In the genomic region with DNA sequence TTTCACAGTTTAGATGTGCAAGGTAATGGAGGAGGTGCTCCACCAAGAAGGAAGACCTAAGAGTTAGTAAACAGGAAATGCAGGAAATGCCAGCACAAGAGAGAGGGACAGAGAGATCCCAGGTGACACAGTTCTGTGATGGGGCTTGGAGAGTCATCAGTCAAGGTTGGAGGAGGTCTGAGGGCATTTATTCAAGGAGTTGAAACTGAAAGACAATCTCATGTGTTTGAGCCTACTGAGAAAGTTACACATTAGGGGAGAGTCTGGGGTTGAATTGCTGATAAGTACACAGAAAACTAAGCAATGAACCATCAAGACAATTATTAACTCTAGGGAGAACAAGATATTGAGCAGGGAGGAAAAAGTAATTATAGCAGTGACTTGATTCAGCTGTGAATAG, we compare ENCODE assay signal across 12 cellular contexts.
DNase-seq lines count a peak whose midpoint lies in the region; ATAC-seq and TF ChIP-seq lines count a peak whose summit lies in the region.
"Had no signal": no experiment of that assay in that cellular context is flagged by ENCODE, and none has a peak within 500 bp of the region (broad histone marks: within the 10 kb centered on the region; RNA-seq: fewer than 3 reads in every experiment).

No MANE protein-coding gene starts in this region.

- no peaks in the 10 kb centered on the region for H3K27me3 ChIP-seq in GM23338 (ENCODE audit: insufficient read depth)
- H3K27me3 ChIP-seq: gastroesophageal sphincter, neutrophil had no signal

- H3K4me3 ChIP-seq in GM23338: no peak overlapping the region
- H3K4me3 ChIP-seq: gastroesophageal sphincter, GM23248 had no signal

- peaks cover 8% of the 10 kb centered on the region; the same call in 1 of the 2 replicates for H3K36me3 ChIP-seq in GM23338 (ENCODE audit: insufficient read depth)

- H4K20me1 ChIP-seq in GM23338 (replicated peaks; ENCODE audit: insufficient read depth): no peaks in the 10 kb centered on the region

- H2AFZ ChIP-seq in GM23338: no peak overlapping the region
- H2AFZ ChIP-seq: GM23248 had no signal

- H3K9me2 ChIP-seq in GM23338 (ENCODE audit: insufficient read depth): no peaks in the 10 kb centered on the region

- no peaks in the 10 kb centered on the region for H3K9me3 Mint-ChIP-seq in activated T-cell treated with anti-CD3 and anti-CD28 coated beads, Interleukin-2, amount 50 U/mL, for 72 hours
- H3K9me3 Mint-ChIP-seq in GM23338: peaks cover 11% of the 10 kb centered on the region; the same call in 2 of the 3 replicates
- no peaks in the 10 kb centered on the region for H3K9me3 Mint-ChIP-seq in stimulated activated memory B cell treated with anti-CD40 and anti-IgM and Interleukin-4, amounts not matched to agents 10 μg/mL and 1 μg/mL and 100 μg/mL, for 72 hours

- DNase-seq in activated T-cell treated with anti-CD3 and anti-CD28 coated beads, Interleukin-2, amount 50 U/mL, for 72 hours: no peak
- no peak for DNase-seq in activated T-cell treated with anti-CD3 and anti-CD28 coated beads, Interleukin-2, amount 50 U/mL, for 48 hours
- DNase-seq in GM23338 (ENCODE audit: low spot score) (peak; percentile 23), HT-29 (ENCODE audit: low spot score) (peak; percentile 22), renal cortical epithelial cell (ENCODE audit: low read depth) (peak; percentile 84), glomerular visceral epithelial cell (ENCODE audit: extremely low spot score) (no peak), NCI-H2196 treated with DMSO at 0.1 percent for 48 hours (lab: John Stamatoyannopoulos, UW; ENCODE audit: unreplicated experiment) (no peak)
- DNase-seq: anterior cingulate cortex, GM23248 had no signal

- H3F3A ChIP-seq in GM23338 (replicated peaks; ENCODE audit: low read depth): no peaks in the 10 kb centered on the region

- no peak for TF ChIP-seq CTCF in GM23338 (conservative IDR thresholded peaks at IDR 0.05; ENCODE audit: low read depth in 2 of 2)

- H3K27me3 Mint-ChIP-seq in activated T-cell treated with anti-CD3 and anti-CD28 coated beads, Interleukin-2, amount 50 U/mL, for 72 hours (ENCODE audit: low read depth): no peaks in the 10 kb centered on the region
- H3K27me3 Mint-ChIP-seq in GM23338 (ENCODE audit: insufficient read depth, low read depth, poor library complexity): peaks cover 5% of the 10 kb centered on the region
- H3K27me3 Mint-ChIP-seq in stimulated activated memory B cell treated with anti-CD40 and anti-IgM and Interleukin-4, amounts not matched to agents 10 μg/mL and 1 μg/mL and 100 μg/mL, for 72 hours: no peaks in the 10 kb centered on the region

- H3K36me3 Mint-ChIP-seq in activated T-cell treated with anti-CD3 and anti-CD28 coated beads, Interleukin-2, amount 50 U/mL, for 72 hours (ENCODE audit: insufficient read depth in 2 of 2): peaks cover 8 to 11% of the 10 kb centered on the region in 2 donors
- H3K36me3 Mint-ChIP-seq in GM23338 (ENCODE audit: low read depth): peaks cover 45% of the 10 kb centered on the region
- peaks cover 83% of the 10 kb centered on the region for H3K36me3 Mint-ChIP-seq in stimulated activated memory B cell treated with anti-CD40 and anti-IgM and Interleukin-4, amounts not matched to agents 10 μg/mL and 1 μg/mL and 100 μg/mL, for 72 hours

- no peak overlapping the region for H3K27ac ChIP-seq in GM23338 (ENCODE audit: low read depth)
- H3K27ac ChIP-seq: GM23248, neutrophil had no signal

- ATAC-seq in activated T-cell treated with anti-CD3 and anti-CD28 coated beads, Interleukin-2, amount 50 U/mL, for 72 hours (replicated peaks in 1 of 2): no peak
- ATAC-seq in GM23338: no peak
- ATAC-seq in stimulated activated memory B cell treated with anti-CD40 and anti-IgM and Interleukin-4, amounts not matched to agents 10 μg/mL and 1 μg/mL and 100 μg/mL, for 72 hours: no peak
- ATAC-seq: gastroesophageal sphincter had no signal

- H3K4me1 Mint-ChIP-seq in activated T-cell treated with anti-CD3 and anti-CD28 coated beads, Interleukin-2, amount 50 U/mL, for 72 hours (ENCODE audit: low read depth): peaks cover 15% of the 10 kb centered on the region
- peaks cover 11% of the 10 kb centered on the region for H3K4me1 Mint-ChIP-seq in GM23338
- peaks cover 6% of the 10 kb centered on the region for H3K4me1 Mint-ChIP-seq in stimulated activated memory B cell treated with anti-CD40 and anti-IgM and Interleukin-4, amounts not matched to agents 10 μg/mL and 1 μg/mL and 100 μg/mL, for 72 hours

- no peaks in the 10 kb centered on the region for H3K79me2 ChIP-seq in GM23338 (replicated peaks; ENCODE audit: insufficient read depth)

- peaks cover 13% of the 10 kb centered on the region for H3K4me1 ChIP-seq in GM23338 (ENCODE audit: insufficient read depth)

- H3K27ac Mint-ChIP-seq in activated T-cell treated with anti-CD3 and anti-CD28 coated beads, Interleukin-2, amount 50 U/mL, for 72 hours: peak overlapping the region; percentile 18
- peak overlapping the region; percentile 59 for H3K27ac Mint-ChIP-seq in GM23338
- H3K27ac Mint-ChIP-seq in stimulated activated memory B cell treated with anti-CD40 and anti-IgM and Interleukin-4, amounts not matched to agents 10 μg/mL and 1 μg/mL and 100 μg/mL, for 72 hours: no peak overlapping the region

- no peak overlapping the region for H3K4me3 Mint-ChIP-seq in activated T-cell treated with anti-CD3 and anti-CD28 coated beads, Interleukin-2, amount 50 U/mL, for 72 hours
- H3K4me3 Mint-ChIP-seq in GM23338: no peak overlapping the region
- no peak overlapping the region for H3K4me3 Mint-ChIP-seq in stimulated activated memory B cell treated with anti-CD40 and anti-IgM and Interleukin-4, amounts not matched to agents 10 μg/mL and 1 μg/mL and 100 μg/mL, for 72 hours

- H3K4me2 ChIP-seq in GM23338: peak overlapping the region; percentile 30; the same call in 1 of the 2 replicates

TF ChIP-seq in GM23338, 12 proteins besides CTCF, POLR2A, EP300 and RAD21 (continues in another document):
- TF ChIP-seq, protein P1, sequence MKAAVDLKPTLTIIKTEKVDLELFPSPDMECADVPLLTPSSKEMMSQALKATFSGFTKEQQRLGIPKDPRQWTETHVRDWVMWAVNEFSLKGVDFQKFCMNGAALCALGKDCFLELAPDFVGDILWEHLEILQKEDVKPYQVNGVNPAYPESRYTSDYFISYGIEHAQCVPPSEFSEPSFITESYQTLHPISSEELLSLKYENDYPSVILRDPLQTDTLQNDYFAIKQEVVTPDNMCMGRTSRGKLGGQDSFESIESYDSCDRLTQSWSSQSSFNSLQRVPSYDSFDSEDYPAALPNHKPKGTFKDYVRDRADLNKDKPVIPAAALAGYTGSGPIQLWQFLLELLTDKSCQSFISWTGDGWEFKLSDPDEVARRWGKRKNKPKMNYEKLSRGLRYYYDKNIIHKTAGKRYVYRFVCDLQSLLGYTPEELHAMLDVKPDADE (IDR thresholded peaks at IDR 0.05): no peak
- no peak for TF ChIP-seq CREB1 (CRISPR knock-in tag; IDR thresholded peaks at IDR 0.05; ENCODE audit: low read depth)

Comparison
In these comparisons a context has a peak if more than half of its experiments do, and no peak if none do; other contexts are left out.
1. DNase-seq: peak in GM23338 (single experiment), HT-29 (single experiment) and renal cortical epithelial cell (single experiment); none in activated T-cell treated with anti-CD3 and anti-CD28 coated beads, Interleukin-2, amount 50 U/mL, for 72 hours (0 of 2), activated T-cell treated with anti-CD3 and anti-CD28 coated beads, Interleukin-2, amount 50 U/mL, for 48 hours (0 of 2), glomerular visceral epithelial cell (single experiment) and NCI-H2196 treated with DMSO at 0.1 percent for 48 hours (single experiment).